8 cellular contexts compared by ENCODE assay signal in genomic region chr1:202348005-202348508, GRCh38. TPM values are rescaled to one million over a fixed set of nuclear protein-coding genes. Genes with fewer than 3 reads are reported as not detected.
DNase-seq lines count a peak whose midpoint lies in the region; ATAC-seq and TF ChIP-seq lines count a peak whose summit lies in the region.

No MANE protein-coding gene starts in this region.

- peak overlapping the region; percentile 74 for H3K27ac Mint-ChIP-seq in WTC11

- H3K4me3 ChIP-seq in cardiac muscle cell (no peak overlapping the region), lower lobe of right lung (no peak overlapping the region), tibial artery (peak overlapping the region; percentile 94 to 97)

- no peaks in the 10 kb centered on the region for H3K9me3 Mint-ChIP-seq in WTC11

- peaks cover 23% of the 10 kb centered on the region for H3K4me1 ChIP-seq in cardiac muscle cell (ENCODE audit: low read depth)
- peaks cover 18% of the 10 kb centered on the region for H3K4me1 ChIP-seq in lower lobe of right lung
- peaks cover 0 to 25% (median 14%) of the 10 kb centered on the region in 4 donors for H3K4me1 ChIP-seq in tibial artery

- no peaks in the 10 kb centered on the region for H3K27me3 ChIP-seq in cardiac muscle cell
- H3K27me3 ChIP-seq in lower lobe of right lung (ENCODE audit: low read depth) = no peaks in the 10 kb centered on the region
- H3K27me3 ChIP-seq in tibial artery = no peaks in the 10 kb centered on the region

- CTCF ChIA-PET in WTC11 (lab: Charles Lee) = interaction anchor here (0.9 to 1.1 kb wide), 3 partner anchors 111 to 372 kb away, joined by 3 to 6 read pairs (median 3); partner anchors contain the start of gene LGR6

- H3K9me3 ChIP-seq in cardiac muscle cell (ENCODE audit: low read depth) (no peaks in the 10 kb centered on the region), lower lobe of right lung (no peaks in the 10 kb centered on the region), tibial artery (no peaks in the 10 kb centered on the region)

- peak overlapping the region; percentile 85 for H3K4me3 Mint-ChIP-seq in WTC11

- DNase-seq in cardiac muscle cell (ENCODE audit: low read depth in 1 of 2, low spot score in 1 of 2) = no peak
- DNase-seq in left cardiac atrium = no peak
- DNase-seq in WTC11 (ENCODE audit: low spot score) = no peak
- no peak for DNase-seq in lower lobe of right lung
- DNase-seq in tibial artery = no peak
- DNase-seq in NCI-H2081 (lab: John Stamatoyannopoulos, UW) = no peak
- no peak for DNase-seq in DMS53 treated with DMSO at 0.1 percent for 48 hours (lab: John Stamatoyannopoulos, UW; ENCODE audit: unreplicated experiment)

- POLR2A ChIA-PET in WTC11 (lab: Charles Lee) = interaction anchor here (0.5 kb wide), 2 partner anchors 18 to 37 kb away, joined by 3 read pairs; no protein-coding TSS in a partner anchor

- no peaks in the 10 kb centered on the region for H3K27me3 Mint-ChIP-seq in WTC11 (ENCODE audit: low read depth)

- no peaks in the 10 kb centered on the region for H3K36me3 Mint-ChIP-seq in WTC11

- H3K4me1 Mint-ChIP-seq in WTC11 = peaks cover 18% of the 10 kb centered on the region

- ATAC-seq in left cardiac atrium (no peak), WTC11 (no peak), lower lobe of right lung (no peak), HG02981 (IDR thresholded peaks at IDR 0.05; ENCODE audit: unreplicated experiment) (no peak)

- H3K27ac ChIP-seq in cardiac muscle cell = peak overlapping the region; percentile 15
- H3K27ac ChIP-seq in lower lobe of right lung = peak overlapping the region; percentile 5
- peak overlapping the region in 1 of 2 donors; percentile 5 for H3K27ac ChIP-seq in tibial artery

- intact Hi-C loops in left cardiac atrium (cut with DNase I) (no loop called here), lower lobe of right lung (cut with DNase I) (no loop called here), tibial artery (cut with DNase I; ENCODE audit: low total_unique reads) (loop anchor here (10.0 kb wide), 1 partner anchor 367 kb away; the partner anchor contains the start of gene SYT2)

- H3K36me3 ChIP-seq in cardiac muscle cell (no peaks in the 10 kb centered on the region), lower lobe of right lung (no peaks in the 10 kb centered on the region), tibial artery (no peaks in the 10 kb centered on the region)

- no peak for TF ChIP-seq CTCF in cardiac muscle cell (IDR thresholded peaks at IDR 0.05; ENCODE audit: low read depth, low read length)
- no peak for TF ChIP-seq CTCF in WTC11 (IDR thresholded peaks at IDR 0.05)
- TF ChIP-seq CTCF in lower lobe of right lung (IDR thresholded peaks at IDR 0.05) = no peak
- TF ChIP-seq CTCF in tibial artery (IDR thresholded peaks at IDR 0.05) = no peak

TF ChIP-seq in WTC11, 78 proteins besides CTCF, POLR2A, EP300 and RAD21:
- peak; percentile 80; the same call in 1 of the 2 replicates for TF ChIP-seq GABPB1 (CRISPR knock-in tag; IDR thresholded peaks at IDR 0.05)
- no peak for TF ChIP-seq ZNF416 (CRISPR knock-in tag; IDR thresholded peaks at IDR 0.05)
TF ChIP-seq in WTC11: peak in this region for 1.

RNA-seq across cellular contexts. Expression of gene PPP1R12B, which starts 0.4 kb away (rescaled TPM):
- 203 and 340 TPM in 2 replicates for total RNA-seq in cardiac muscle cell
- 109 and 156 TPM in 2 replicates for polyA plus RNA-seq in cardiac muscle cell
- total RNA-seq in left cardiac atrium = 100 to 1,000 TPM; 416 to 465 TPM
- 19.2 to 22.6 TPM (median 19.8 TPM) in 3 replicates for total RNA-seq in WTC11 (2021)
- total RNA-seq in lower lobe of right lung = 41.4 TPM

RNA-seq across cellular contexts. Expression of gene UBE2T, which starts 6.3 kb away (rescaled TPM):
- 24.0 and 39.2 TPM in 2 replicates for total RNA-seq in cardiac muscle cell
- polyA plus RNA-seq in cardiac muscle cell = 35.2 and 84.0 TPM in 2 replicates
- total RNA-seq in left cardiac atrium = 10 to 100 TPM in 1 of 2 donors, 1 to 10 TPM in 1; 6.1 to 10.2 TPM
- total RNA-seq in WTC11 (2021) = 43.9 to 51.6 TPM (median 49.8 TPM) in 3 replicates
- 2.9 TPM for total RNA-seq in lower lobe of right lung

Comparison
In these comparisons a context has a peak if more than half of its experiments do, and no peak if none do; other contexts are left out.
1. H3K4me3 ChIP-seq: peak in tibial artery (2 of 2); none in cardiac muscle cell (single experiment) and lower lobe of right lung (single experiment).